In the genomic region with DNA sequence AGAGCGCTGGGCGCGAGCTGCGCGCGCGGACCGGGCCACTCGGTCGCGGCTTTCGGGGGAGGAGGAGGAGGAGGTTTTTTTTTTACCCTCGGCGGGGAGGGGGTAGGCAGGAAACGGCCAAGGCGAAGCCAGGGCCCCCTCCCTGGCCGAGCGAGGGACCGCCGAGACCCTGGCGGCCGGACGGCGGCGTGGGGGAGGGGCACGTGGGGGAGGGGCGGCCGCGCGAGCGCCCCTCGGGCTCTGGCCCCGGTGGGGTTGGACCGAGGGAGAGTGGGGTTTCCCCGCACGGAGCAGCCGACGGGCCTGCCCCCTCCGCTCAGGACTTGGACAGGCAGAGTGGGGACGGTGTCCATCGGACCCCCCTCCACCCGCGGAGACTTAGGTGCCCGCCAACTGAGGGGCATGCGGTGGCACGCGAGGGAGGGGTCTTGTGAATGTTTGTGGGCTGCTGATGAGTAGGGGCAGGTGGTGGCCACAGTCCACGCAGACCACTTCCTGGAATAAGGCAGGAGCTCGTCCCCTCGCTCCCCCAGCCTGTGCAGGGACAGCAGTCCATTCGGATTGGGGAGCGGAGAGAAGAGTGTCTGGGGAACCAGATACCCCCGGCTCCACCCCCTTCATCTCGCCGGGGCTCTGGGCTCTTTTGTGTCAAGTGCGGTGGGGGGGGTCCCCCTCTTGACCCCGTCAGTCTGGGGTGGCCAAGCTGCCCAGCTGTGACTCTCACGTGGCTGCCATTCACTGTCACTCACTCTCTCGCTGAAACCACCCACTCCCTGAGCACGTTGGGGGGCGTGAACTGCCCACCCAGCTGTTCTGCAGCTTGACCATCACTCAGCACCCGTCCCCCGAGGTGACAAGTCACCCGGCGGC, we compare ENCODE assay signal across 8 cellular contexts. TPM values are rescaled to one million over a fixed set of nuclear protein-coding genes. Genes with fewer than 3 reads are reported as not detected.
DNase-seq lines count a peak whose midpoint lies in the region; ATAC-seq and TF ChIP-seq lines count a peak whose summit lies in the region.

No MANE protein-coding gene starts in this region.

- H3K4me1 Mint-ChIP-seq in activated naive CD8-positive, alpha-beta T cell treated with anti-CD3 and anti-CD28 coated beads, Interleukin-2, amount 10 ng/mL, durations not matched to agents 7 days and 5 days: peaks cover 10% of the 10 kb centered on the region

- TF ChIP-seq POLR2A in Raji (IDR thresholded peaks at IDR 0.05; ENCODE audit: insufficient read depth, low read depth, low read length): peak; percentile 74

- H3K36me3 Mint-ChIP-seq in activated naive CD8-positive, alpha-beta T cell treated with anti-CD3 and anti-CD28 coated beads, Interleukin-2, amount 10 ng/mL, durations not matched to agents 7 days and 5 days: peaks cover 6% of the 10 kb centered on the region

- POLR2A ChIA-PET in activated naive CD8-positive, alpha-beta T cell treated with anti-CD3 and anti-CD28 coated beads, Interleukin-2, amount 10 ng/mL, durations not matched to agents 7 days and 5 days (lab: Charles Lee): interaction anchor here (0.7 to 2.2 kb wide), 9 partner anchors 15 to 337 kb away, joined by 4 to 15 read pairs (median 6); a partner anchor contains a TSS

- DNase-seq in Daoy (ENCODE audit: low read depth): peak; percentile 51
- peak; percentile 75 for DNase-seq in activated naive CD8-positive, alpha-beta T cell treated with anti-CD3 and anti-CD28 coated beads, Interleukin-2, amount 10 ng/mL, durations not matched to agents 7 days and 5 days
- DNase-seq in left ventricle myocardium superior: peak; percentile 57
- peak; percentile 76 for DNase-seq in sciatic nerve (ENCODE audit: low spot score)
- DNase-seq in mesenteric fat pad (ENCODE audit: low spot score): no peak

- no peaks in the 10 kb centered on the region for H3K9me3 Mint-ChIP-seq in activated naive CD8-positive, alpha-beta T cell treated with anti-CD3 and anti-CD28 coated beads, Interleukin-2, amount 10 ng/mL, durations not matched to agents 7 days and 5 days

- peak overlapping the region; percentile 67 for H3K27ac Mint-ChIP-seq in activated naive CD8-positive, alpha-beta T cell treated with anti-CD3 and anti-CD28 coated beads, Interleukin-2, amount 10 ng/mL, durations not matched to agents 7 days and 5 days

- intact Hi-C loops in left ventricle myocardium superior (cut with micrococcal nuclease) (no loop called here), sciatic nerve (cut with DNase I) (no loop called here)

- H3K27me3 Mint-ChIP-seq in activated naive CD8-positive, alpha-beta T cell treated with anti-CD3 and anti-CD28 coated beads, Interleukin-2, amount 10 ng/mL, durations not matched to agents 7 days and 5 days: no peaks in the 10 kb centered on the region

- ATAC-seq in HG03442 (IDR thresholded peaks at IDR 0.05; ENCODE audit: unreplicated experiment): peak; percentile 29
- ATAC-seq in activated naive CD8-positive, alpha-beta T cell treated with anti-CD3 and anti-CD28 coated beads, Interleukin-2, amount 10 ng/mL, durations not matched to agents 7 days and 5 days (ENCODE audit: low read depth): peak; percentile 8
- ATAC-seq in left ventricle myocardium superior: no peak
- peak; percentile 4 for ATAC-seq in sciatic nerve
- no peak for ATAC-seq in HG02588 (IDR thresholded peaks at IDR 0.05; ENCODE audit: unreplicated experiment)

- peak overlapping the region; percentile 48 for H3K4me3 Mint-ChIP-seq in activated naive CD8-positive, alpha-beta T cell treated with anti-CD3 and anti-CD28 coated beads, Interleukin-2, amount 10 ng/mL, durations not matched to agents 7 days and 5 days

RNA-seq across cellular contexts. Expression of a gene that starts 3.0 kb away (rescaled TPM):
- total RNA-seq in Daoy (2014; rRNA removed; shearing (Covaris generic)): 27.5 and 31.8 TPM in 2 replicates
- 100 to 1,000 TPM; 194 to 199 TPM for total RNA-seq in activated naive CD8-positive, alpha-beta T cell treated with anti-CD3 and anti-CD28 coated beads, Interleukin-2, amount 10 ng/mL, durations not matched to agents 7 days and 5 days
- 13.1 TPM for total RNA-seq in left ventricle myocardium superior
- total RNA-seq in sciatic nerve: 138 TPM
- 40.9 TPM for total RNA-seq in mesenteric fat pad

RNA-seq across cellular contexts. Expression of a gene that starts 27.8 kb away (rescaled TPM):
- total RNA-seq in Daoy (2014; rRNA removed; shearing (Covaris generic)): 5.5 and 6.7 TPM in 2 replicates
- total RNA-seq in activated naive CD8-positive, alpha-beta T cell treated with anti-CD3 and anti-CD28 coated beads, Interleukin-2, amount 10 ng/mL, durations not matched to agents 7 days and 5 days: 1 to 10 TPM; 7.3 to 7.9 TPM
- total RNA-seq in left ventricle myocardium superior (25.6 TPM), sciatic nerve (13.3 TPM), mesenteric fat pad (16.7 TPM)

RNA-seq across cellular contexts. Expression of a gene that starts 28.2 kb away (rescaled TPM):
- total RNA-seq in Daoy (2014; rRNA removed; shearing (Covaris generic)): 99.2 and 136 TPM in 2 replicates
- 10 to 100 TPM; 62.1 to 71.7 TPM for total RNA-seq in activated naive CD8-positive, alpha-beta T cell treated with anti-CD3 and anti-CD28 coated beads, Interleukin-2, amount 10 ng/mL, durations not matched to agents 7 days and 5 days
- total RNA-seq in left ventricle myocardium superior (93.2 TPM), sciatic nerve (53.5 TPM), mesenteric fat pad (68.3 TPM)

RNA-seq across cellular contexts. Expression of a gene that starts 30.5 kb away (rescaled TPM):
- 0.54 and 1.6 TPM in 2 replicates for total RNA-seq in Daoy (2014; rRNA removed; shearing (Covaris generic))
- total RNA-seq in activated naive CD8-positive, alpha-beta T cell treated with anti-CD3 and anti-CD28 coated beads, Interleukin-2, amount 10 ng/mL, durations not matched to agents 7 days and 5 days: 1 to 10 TPM; 4.5 to 5.5 TPM
- 1.1 TPM for total RNA-seq in left ventricle myocardium superior
- total RNA-seq in sciatic nerve: 5.7 TPM
- 0.80 TPM for total RNA-seq in mesenteric fat pad

RNA-seq across cellular contexts. Expression of a gene that starts 30.7 kb away (rescaled TPM):
- total RNA-seq in Daoy (2014; rRNA removed; shearing (Covaris generic)): 0.46 TPM in 1 of 2 replicates, not detected in the other
- total RNA-seq in activated naive CD8-positive, alpha-beta T cell treated with anti-CD3 and anti-CD28 coated beads, Interleukin-2, amount 10 ng/mL, durations not matched to agents 7 days and 5 days: 1 to 10 TPM; 2.9 to 3.7 TPM
- total RNA-seq in left ventricle myocardium superior (32.6 TPM), sciatic nerve (18.5 TPM), mesenteric fat pad (34.2 TPM)

Comparison
In these comparisons a context has a peak if more than half of its experiments do, and no peak if none do; other contexts are left out.
1. ATAC-seq: peak in HG03442 (single experiment), activated naive CD8-positive, alpha-beta T cell treated with anti-CD3 and anti-CD28 coated beads, Interleukin-2, amount 10 ng/mL, durations not matched to agents 7 days and 5 days (single experiment) and sciatic nerve (single experiment); none in left ventricle myocardium superior (single experiment) and HG02588 (single experiment).